Comparison of ENCODE assay signal across 15 cellular contexts in genomic region chr12:107344035-107344808, GRCh38.
DNase-seq lines count a peak whose midpoint lies in the region; ATAC-seq and TF ChIP-seq lines count a peak whose summit lies in the region.
"Had no signal": no experiment of that assay in that cellular context is flagged by ENCODE, and none has a peak within 500 bp of the region (broad histone marks: within the 10 kb centered on the region; RNA-seq: fewer than 3 reads in every experiment).

No MANE protein-coding gene starts in this region.

- H3K27me3 ChIP-seq in brain microvascular endothelial cell (replicated peaks) (no peaks in the 10 kb centered on the region), gastroesophageal sphincter (peaks cover 17% of the 10 kb centered on the region)

- no peak for ATAC-seq in gastroesophageal sphincter
- ATAC-seq: CD8-positive, alpha-beta T cell; heart right ventricle had no signal

- WGBS in gastroesophageal sphincter (ENCODE audit: low coverage in 1 of 2), 2 donors: 73 to 86% methylated on average over 2 to 3 of the region's 3 CpGs

- TF ChIP-seq POLR2A in gastroesophageal sphincter (IDR thresholded peaks at IDR 0.05): no peak

- TF ChIP-seq CTCF in brain microvascular endothelial cell (IDR thresholded peaks at IDR 0.05; ENCODE audit: low read depth, low read length, missing control alignments) (no peak), gastroesophageal sphincter (IDR thresholded peaks at IDR 0.05) (no peak)

- peaks cover 0 to 4% (median 0%) of the 10 kb centered on the region in 3 donors for H3K4me1 ChIP-seq in gastroesophageal sphincter
- H3K4me1 ChIP-seq: heart right ventricle had no signal

- no peak overlapping the region for H3K4me3 ChIP-seq in brain microvascular endothelial cell (ENCODE audit: low read depth, low read length)
- H3K4me3 ChIP-seq in gastroesophageal sphincter: no peak overlapping the region
- H3K4me3 ChIP-seq: heart right ventricle, skin epidermis had no signal

- DNase-seq in Caki2 (ENCODE audit: low read depth) (peak; percentile 95), LHCN-M2 (ENCODE audit: low read depth) (peak; percentile 22), brain microvascular endothelial cell (peak; percentile 81), left kidney (ENCODE audit: low read depth, low spot score) (peak; percentile 6), HuH-7.5 (ENCODE audit: low spot score) (no peak)
- DNase-seq in activated naive CD4-positive, alpha-beta T cell (lab: John Stamatoyannopoulos, UW): no peak
- DNase-seq in activated naive CD4-positive, alpha-beta T cell treated with Interleukin-2 at 50 U/mL for 16 hours: no peak
- DNase-seq: caudate nucleus; CD8-positive, alpha-beta T cell; H9; heart right ventricle; NCI-H510A treated with DMSO at 0.1 percent for 48 hours; T-helper 9 cell had no signal

- H3K36me3 ChIP-seq in brain microvascular endothelial cell (replicated peaks) (no peaks in the 10 kb centered on the region), gastroesophageal sphincter (no peaks in the 10 kb centered on the region)
- H3K36me3 ChIP-seq: heart right ventricle had no signal

- H3K27ac ChIP-seq in brain microvascular endothelial cell (peak overlapping the region; percentile 79), gastroesophageal sphincter (no peak overlapping the region)
- H3K27ac ChIP-seq: heart right ventricle, skin epidermis had no signal

- H3K9me3 ChIP-seq in gastroesophageal sphincter: no peaks in the 10 kb centered on the region

- in situ Hi-C loops in Caki2 (cut with HindIII; ENCODE audit: low pct_unique_long_range_greater_than_20kb, low sequenced_read_pairs) (no loop called here), brain microvascular endothelial cell (cut with HindIII; ENCODE audit: low pct_ligation_motif_present, low sequenced_read_pairs) (no loop called here)

- TF ChIP-seq EP300 in gastroesophageal sphincter (IDR thresholded peaks at IDR 0.05): no peak

Comparison
In these comparisons a context has a peak if more than half of its experiments do, and no peak if none do; other contexts are left out.
1. DNase-seq: peak in Caki2 (single experiment), LHCN-M2 (single experiment), brain microvascular endothelial cell (single experiment) and left kidney (single experiment); none in activated naive CD4-positive, alpha-beta T cell (0 of 4), activated naive CD4-positive, alpha-beta T cell treated with Interleukin-2 at 50 U/mL for 16 hours (single experiment) and HuH-7.5 (single experiment).